1 cellular context compared by ENCODE assay signal in the genomic region with DNA sequence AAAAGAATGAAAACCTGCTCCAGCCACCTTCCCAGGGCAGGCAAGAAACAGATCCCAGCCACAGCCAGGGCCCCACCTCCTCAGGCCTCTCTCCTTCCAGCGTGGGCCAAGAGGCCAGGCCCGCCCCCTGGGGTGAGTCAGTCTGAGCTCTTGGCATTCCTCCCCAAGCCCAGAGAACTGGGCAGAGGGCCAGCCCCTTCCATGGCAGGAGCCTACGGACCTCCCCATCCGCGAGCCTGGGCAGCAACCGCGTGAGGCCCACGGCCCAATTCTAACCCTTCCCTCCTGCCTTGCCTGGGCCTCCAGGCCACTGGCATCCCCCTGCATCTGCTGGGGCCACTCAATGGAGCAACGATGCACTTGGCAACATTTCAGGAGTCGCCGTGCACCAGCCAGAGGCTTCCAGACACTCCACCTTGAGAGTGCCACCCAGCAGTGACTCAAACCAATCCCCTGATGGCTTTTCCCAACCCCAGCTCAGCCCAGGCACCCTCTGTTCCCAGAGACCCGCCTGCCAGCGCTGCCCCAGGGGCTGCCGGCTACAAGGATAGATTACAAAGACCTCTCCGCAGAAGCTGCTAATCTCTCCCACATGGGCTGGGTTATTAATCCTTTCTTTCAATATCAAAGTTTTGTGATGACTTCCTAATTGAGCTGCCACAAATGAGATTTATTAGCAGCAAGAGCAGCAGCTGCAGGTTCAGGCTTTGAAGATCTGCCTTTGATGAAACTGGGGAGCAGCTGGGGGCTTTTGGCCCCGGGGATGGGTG.
TF ChIP-seq lines count a peak whose summit lies in the region.

No MANE protein-coding gene starts in this region.

TF ChIP-seq in HEK293, 187 proteins besides CTCF, POLR2A, EP300 and RAD21 (continued from another document and continues in another):
- TF ChIP-seq ZNF202 (tag by site-specific recombination; IDR thresholded peaks at IDR 0.05; ENCODE audit: borderline replicate concordance) (0 out of 2 replicates have a peak, but pooled peaks have one; percentile 23), ZNF155 (tag by site-specific recombination; IDR thresholded peaks at IDR 0.05) (no peak), ZNF549 (tag by site-specific recombination; IDR thresholded peaks at IDR 0.05) (no peak), ZNF792 (tag by site-specific recombination; IDR thresholded peaks at IDR 0.05) (no peak), OSR2 (tag by site-specific recombination; IDR thresholded peaks at IDR 0.05) (no peak), ZNF544 (tag by site-specific recombination; IDR thresholded peaks at IDR 0.05) (no peak), ZNF654 (tag by site-specific recombination; IDR thresholded peaks at IDR 0.05; ENCODE audit: low read depth) (no peak), ZNF830 (tag by site-specific recombination; IDR thresholded peaks at IDR 0.05; ENCODE audit: low read depth) (no peak), ZNF248 (tag by site-specific recombination; IDR thresholded peaks at IDR 0.05) (no peak), ZFP41 (tag by site-specific recombination; IDR thresholded peaks at IDR 0.05; ENCODE audit: borderline replicate concordance) (no peak), ZNF174 (tag by site-specific recombination; IDR thresholded peaks at IDR 0.05) (no peak), ZNF473 (tag by site-specific recombination; IDR thresholded peaks at IDR 0.05) (no peak), ZNF529 (tag by site-specific recombination; IDR thresholded peaks at IDR 0.05; ENCODE audit: insufficient replicate concordance) (no peak), SP2 (tag by site-specific recombination; IDR thresholded peaks at IDR 0.05) (peak; percentile 70), KLF7 (tag by site-specific recombination; IDR thresholded peaks at IDR 0.05; ENCODE audit: borderline replicate concordance) (no peak), ZNF501 (tag by site-specific recombination; IDR thresholded peaks at IDR 0.05) (no peak), ZNF394 (tag by site-specific recombination; IDR thresholded peaks at IDR 0.05; ENCODE audit: borderline replicate concordance) (no peak), ZNF341 (tag by site-specific recombination; IDR thresholded peaks at IDR 0.05; ENCODE audit: low read depth) (peak; percentile 72), ZNF16 (tag by site-specific recombination; IDR thresholded peaks at IDR 0.05; ENCODE audit: low read depth) (no peak), KLF16 (tag by site-specific recombination; IDR thresholded peaks at IDR 0.05) (peak; percentile 90), ZNF292 (tag by site-specific recombination; IDR thresholded peaks at IDR 0.05; ENCODE audit: borderline replicate concordance, low read depth) (no peak), ZNF175 (tag by site-specific recombination; IDR thresholded peaks at IDR 0.05) (no peak), ZNF335 (tag by site-specific recombination; conservative IDR thresholded peaks at IDR 0.05) (peak; percentile 61), ZNF274 (IDR thresholded peaks at IDR 0.05; ENCODE audit: low read length) (no peak), ZNF274 (tag by site-specific recombination; IDR thresholded peaks at IDR 0.05; ENCODE audit: borderline replicate concordance) (no peak), ZNF416 (tag by site-specific recombination; IDR thresholded peaks at IDR 0.05) (no peak), ZNF510 (tag by site-specific recombination; IDR thresholded peaks at IDR 0.05; ENCODE audit: insufficient replicate concordance) (no peak), ZNF221 (tag by site-specific recombination; IDR thresholded peaks at IDR 0.05; ENCODE audit: borderline replicate concordance) (no peak), ZNF140 (tag by site-specific recombination; IDR thresholded peaks at IDR 0.05) (no peak), ZBTB1 (tag by site-specific recombination; IDR thresholded peaks at IDR 0.05) (no peak), ZNF391 (tag by site-specific recombination; IDR thresholded peaks at IDR 0.05; ENCODE audit: borderline replicate concordance, low read depth) (no peak), ZEB2 (tag by site-specific recombination; IDR thresholded peaks at IDR 0.05) (peak; percentile 52; the same call in 1 of the 2 replicates)
- TF ChIP-seq, protein P1, sequence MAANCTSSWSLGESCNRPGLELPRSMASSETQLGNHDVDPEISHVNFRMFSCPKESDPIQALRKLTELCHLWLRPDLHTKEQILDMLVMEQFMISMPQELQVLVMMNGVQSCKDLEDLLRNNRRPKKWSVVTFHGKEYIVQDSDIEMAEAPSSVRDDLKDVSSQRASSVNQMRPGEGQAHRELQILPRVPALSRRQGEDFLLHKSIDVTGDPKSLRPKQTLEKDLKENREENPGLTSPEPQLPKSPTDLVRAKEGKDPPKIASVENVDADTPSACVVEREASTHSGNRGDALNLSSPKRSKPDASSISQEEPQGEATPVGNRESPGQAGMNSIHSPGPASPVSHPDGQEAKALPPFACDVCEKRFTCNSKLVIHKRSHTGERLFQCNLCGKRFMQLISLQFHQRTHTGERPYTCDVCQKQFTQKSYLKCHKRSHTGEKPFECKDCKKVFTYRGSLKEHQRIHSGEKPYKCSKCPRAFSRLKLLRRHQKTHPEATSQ (tag by site-specific recombination; IDR thresholded peaks at IDR 0.05), result no peak
- TF ChIP-seq, protein P2, sequence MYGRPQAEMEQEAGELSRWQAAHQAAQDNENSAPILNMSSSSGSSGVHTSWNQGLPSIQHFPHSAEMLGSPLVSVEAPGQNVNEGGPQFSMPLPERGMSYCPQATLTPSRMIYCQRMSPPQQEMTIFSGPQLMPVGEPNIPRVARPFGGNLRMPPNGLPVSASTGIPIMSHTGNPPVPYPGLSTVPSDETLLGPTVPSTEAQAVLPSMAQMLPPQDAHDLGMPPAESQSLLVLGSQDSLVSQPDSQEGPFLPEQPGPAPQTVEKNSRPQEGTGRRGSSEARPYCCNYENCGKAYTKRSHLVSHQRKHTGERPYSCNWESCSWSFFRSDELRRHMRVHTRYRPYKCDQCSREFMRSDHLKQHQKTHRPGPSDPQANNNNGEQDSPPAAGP (tag by site-specific recombination; IDR thresholded peaks at IDR 0.05), result peak; percentile 71
- TF ChIP-seq, protein P3, sequence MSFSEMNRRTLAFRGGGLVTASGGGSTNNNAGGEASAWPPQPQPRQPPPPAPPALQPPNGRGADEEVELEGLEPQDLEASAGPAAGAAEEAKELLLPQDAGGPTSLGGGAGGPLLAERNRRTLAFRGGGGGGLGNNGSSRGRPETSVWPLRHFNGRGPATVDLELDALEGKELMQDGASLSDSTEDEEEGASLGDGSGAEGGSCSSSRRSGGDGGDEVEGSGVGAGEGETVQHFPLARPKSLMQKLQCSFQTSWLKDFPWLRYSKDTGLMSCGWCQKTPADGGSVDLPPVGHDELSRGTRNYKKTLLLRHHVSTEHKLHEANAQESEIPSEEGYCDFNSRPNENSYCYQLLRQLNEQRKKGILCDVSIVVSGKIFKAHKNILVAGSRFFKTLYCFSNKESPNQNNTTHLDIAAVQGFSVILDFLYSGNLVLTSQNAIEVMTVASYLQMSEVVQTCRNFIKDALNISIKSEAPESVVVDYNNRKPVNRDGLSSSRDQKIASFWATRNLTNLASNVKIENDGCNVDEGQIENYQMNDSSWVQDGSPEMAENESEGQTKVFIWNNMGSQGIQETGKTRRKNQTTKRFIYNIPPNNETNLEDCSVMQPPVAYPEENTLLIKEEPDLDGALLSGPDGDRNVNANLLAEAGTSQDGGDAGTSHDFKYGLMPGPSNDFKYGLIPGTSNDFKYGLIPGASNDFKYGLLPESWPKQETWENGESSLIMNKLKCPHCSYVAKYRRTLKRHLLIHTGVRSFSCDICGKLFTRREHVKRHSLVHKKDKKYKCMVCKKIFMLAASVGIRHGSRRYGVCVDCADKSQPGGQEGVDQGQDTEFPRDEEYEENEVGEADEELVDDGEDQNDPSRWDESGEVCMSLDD (tag by site-specific recombination; IDR thresholded peaks at IDR 0.05), result peak; percentile 31; the same call in 1 of the 2 replicates
- TF ChIP-seq, protein P4, sequence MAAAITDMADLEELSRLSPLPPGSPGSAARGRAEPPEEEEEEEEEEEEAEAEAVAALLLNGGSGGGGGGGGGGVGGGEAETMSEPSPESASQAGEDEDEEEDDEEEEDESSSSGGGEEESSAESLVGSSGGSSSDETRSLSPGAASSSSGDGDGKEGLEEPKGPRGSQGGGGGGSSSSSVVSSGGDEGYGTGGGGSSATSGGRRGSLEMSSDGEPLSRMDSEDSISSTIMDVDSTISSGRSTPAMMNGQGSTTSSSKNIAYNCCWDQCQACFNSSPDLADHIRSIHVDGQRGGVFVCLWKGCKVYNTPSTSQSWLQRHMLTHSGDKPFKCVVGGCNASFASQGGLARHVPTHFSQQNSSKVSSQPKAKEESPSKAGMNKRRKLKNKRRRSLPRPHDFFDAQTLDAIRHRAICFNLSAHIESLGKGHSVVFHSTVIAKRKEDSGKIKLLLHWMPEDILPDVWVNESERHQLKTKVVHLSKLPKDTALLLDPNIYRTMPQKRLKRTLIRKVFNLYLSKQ (tag by site-specific recombination; IDR thresholded peaks at IDR 0.05; ENCODE audit: borderline replicate concordance), result no peak
- TF ChIP-seq, protein P5, sequence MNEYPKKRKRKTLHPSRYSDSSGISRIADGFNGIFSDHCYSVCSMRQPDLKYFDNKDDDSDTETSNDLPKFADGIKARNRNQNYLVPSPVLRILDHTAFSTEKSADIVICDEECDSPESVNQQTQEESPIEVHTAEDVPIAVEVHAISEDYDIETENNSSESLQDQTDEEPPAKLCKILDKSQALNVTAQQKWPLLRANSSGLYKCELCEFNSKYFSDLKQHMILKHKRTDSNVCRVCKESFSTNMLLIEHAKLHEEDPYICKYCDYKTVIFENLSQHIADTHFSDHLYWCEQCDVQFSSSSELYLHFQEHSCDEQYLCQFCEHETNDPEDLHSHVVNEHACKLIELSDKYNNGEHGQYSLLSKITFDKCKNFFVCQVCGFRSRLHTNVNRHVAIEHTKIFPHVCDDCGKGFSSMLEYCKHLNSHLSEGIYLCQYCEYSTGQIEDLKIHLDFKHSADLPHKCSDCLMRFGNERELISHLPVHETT (tag by site-specific recombination; IDR thresholded peaks at IDR 0.05), result no peak
- TF ChIP-seq, protein P6, sequence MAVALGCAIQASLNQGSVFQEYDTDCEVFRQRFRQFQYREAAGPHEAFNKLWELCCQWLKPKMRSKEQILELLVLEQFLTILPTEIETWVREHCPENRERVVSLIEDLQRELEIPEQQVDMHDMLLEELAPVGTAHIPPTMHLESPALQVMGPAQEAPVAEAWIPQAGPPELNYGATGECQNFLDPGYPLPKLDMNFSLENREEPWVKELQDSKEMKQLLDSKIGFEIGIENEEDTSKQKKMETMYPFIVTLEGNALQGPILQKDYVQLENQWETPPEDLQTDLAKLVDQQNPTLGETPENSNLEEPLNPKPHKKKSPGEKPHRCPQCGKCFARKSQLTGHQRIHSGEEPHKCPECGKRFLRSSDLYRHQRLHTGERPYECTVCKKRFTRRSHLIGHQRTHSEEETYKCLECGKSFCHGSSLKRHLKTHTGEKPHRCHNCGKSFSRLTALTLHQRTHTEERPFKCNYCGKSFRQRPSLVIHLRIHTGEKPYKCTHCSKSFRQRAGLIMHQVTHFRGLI (tag by site-specific recombination; IDR thresholded peaks at IDR 0.05), result no peak
- TF ChIP-seq, protein P7, sequence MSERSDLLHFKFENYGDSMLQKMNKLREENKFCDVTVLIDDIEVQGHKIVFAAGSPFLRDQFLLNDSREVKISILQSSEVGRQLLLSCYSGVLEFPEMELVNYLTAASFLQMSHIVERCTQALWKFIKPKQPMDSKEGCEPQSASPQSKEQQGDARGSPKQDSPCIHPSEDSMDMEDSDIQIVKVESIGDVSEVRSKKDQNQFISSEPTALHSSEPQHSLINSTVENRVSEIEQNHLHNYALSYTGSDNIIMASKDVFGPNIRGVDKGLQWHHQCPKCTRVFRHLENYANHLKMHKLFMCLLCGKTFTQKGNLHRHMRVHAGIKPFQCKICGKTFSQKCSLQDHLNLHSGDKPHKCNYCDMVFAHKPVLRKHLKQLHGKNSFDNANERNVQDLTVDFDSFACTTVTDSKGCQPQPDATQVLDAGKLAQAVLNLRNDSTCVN (tag by site-specific recombination; optimal IDR thresholded peaks at IDR 0.05), result peak; percentile 41
- TF ChIP-seq, protein P8, sequence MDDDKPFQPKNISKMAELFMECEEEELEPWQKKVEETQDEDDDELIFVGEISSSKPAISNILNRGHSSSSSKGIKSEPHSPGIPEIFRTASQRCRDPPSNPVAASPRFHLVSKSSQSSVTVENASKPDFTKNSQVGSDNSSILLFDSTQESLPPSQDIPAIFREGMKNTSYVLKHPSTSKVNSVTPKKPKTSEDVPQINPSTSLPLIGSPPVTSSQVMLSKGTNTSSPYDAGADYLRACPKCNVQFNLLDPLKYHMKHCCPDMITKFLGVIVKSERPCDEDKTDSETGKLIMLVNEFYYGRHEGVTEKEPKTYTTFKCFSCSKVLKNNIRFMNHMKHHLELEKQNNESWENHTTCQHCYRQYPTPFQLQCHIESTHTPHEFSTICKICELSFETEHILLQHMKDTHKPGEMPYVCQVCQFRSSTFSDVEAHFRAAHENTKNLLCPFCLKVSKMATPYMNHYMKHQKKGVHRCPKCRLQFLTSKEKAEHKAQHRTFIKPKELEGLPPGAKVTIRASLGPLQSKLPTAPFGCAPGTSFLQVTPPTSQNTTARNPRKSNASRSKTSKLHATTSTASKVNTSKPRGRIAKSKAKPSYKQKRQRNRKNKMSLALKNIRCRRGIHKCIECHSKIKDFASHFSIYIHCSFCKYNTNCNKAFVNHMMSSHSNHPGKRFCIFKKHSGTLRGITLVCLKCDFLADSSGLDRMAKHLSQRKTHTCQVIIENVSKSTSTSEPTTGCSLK (tag by site-specific recombination; IDR thresholded peaks at IDR 0.05), result no peak
- TF ChIP-seq, protein P9, sequence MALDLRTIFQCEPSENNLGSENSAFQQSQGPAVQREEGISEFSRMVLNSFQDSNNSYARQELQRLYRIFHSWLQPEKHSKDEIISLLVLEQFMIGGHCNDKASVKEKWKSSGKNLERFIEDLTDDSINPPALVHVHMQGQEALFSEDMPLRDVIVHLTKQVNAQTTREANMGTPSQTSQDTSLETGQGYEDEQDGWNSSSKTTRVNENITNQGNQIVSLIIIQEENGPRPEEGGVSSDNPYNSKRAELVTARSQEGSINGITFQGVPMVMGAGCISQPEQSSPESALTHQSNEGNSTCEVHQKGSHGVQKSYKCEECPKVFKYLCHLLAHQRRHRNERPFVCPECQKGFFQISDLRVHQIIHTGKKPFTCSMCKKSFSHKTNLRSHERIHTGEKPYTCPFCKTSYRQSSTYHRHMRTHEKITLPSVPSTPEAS (tag by site-specific recombination; IDR thresholded peaks at IDR 0.05), result no peak
- TF ChIP-seq, protein P10, sequence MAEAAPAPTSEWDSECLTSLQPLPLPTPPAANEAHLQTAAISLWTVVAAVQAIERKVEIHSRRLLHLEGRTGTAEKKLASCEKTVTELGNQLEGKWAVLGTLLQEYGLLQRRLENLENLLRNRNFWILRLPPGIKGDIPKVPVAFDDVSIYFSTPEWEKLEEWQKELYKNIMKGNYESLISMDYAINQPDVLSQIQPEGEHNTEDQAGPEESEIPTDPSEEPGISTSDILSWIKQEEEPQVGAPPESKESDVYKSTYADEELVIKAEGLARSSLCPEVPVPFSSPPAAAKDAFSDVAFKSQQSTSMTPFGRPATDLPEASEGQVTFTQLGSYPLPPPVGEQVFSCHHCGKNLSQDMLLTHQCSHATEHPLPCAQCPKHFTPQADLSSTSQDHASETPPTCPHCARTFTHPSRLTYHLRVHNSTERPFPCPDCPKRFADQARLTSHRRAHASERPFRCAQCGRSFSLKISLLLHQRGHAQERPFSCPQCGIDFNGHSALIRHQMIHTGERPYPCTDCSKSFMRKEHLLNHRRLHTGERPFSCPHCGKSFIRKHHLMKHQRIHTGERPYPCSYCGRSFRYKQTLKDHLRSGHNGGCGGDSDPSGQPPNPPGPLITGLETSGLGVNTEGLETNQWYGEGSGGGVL (tag by site-specific recombination; IDR thresholded peaks at IDR 0.05), result peak; percentile 23; the same call in 1 of the 2 replicates
